Comparison of ENCODE assay signal across 13 cellular contexts in the genomic region with DNA sequence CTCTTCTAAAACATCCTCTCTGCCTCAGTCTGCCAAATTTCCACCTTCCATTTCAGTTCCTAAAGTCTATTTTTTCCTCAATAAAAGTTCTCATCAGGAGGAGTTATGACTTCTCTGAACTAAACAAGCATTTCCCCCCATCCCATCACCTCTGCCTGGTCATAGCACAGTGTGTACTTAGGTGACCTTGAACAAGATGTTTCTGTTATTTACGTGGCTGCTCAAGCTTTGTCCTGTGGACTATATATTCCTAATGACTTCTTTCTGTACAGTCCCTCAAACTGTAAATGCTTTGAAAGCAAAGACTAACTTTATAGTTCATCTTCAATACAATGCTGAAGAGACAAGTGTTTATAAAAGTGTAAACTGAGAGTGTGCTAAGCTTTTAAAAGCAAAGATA.
DNase-seq lines count a peak whose midpoint lies in the region; ATAC-seq and TF ChIP-seq lines count a peak whose summit lies in the region.
"Had no signal": no experiment of that assay in that cellular context is flagged by ENCODE, and none has a peak within 500 bp of the region (broad histone marks: within the 10 kb centered on the region; RNA-seq: fewer than 3 reads in every experiment).

No MANE protein-coding gene starts in this region.

- no peak for ATAC-seq in activated T-cell treated with anti-CD3 and anti-CD28 coated beads, Interleukin-2, amount 50 U/mL, for 72 hours (replicated peaks in 1 of 2)
- no peak for ATAC-seq in GM21786 (IDR thresholded peaks at IDR 0.05; ENCODE audit: unreplicated experiment)
- ATAC-seq: T-cell had no signal

- peak; percentile 35 for DNase-seq in amniotic epithelial cell (ENCODE audit: low read depth)
- DNase-seq in esophagus squamous epithelium (lab: John Stamatoyannopoulos, UW) = no peak
- DNase-seq in lung microvascular endothelial cell (ENCODE audit: low read depth in 2 of 2) = peak; percentile 32 to 38
- peak; percentile 32 for DNase-seq in testis
- DNase-seq in HCEC 1CT = no peak
- no peak for DNase-seq in HFFc6
- no peak for DNase-seq in activated T-cell treated with anti-CD3 and anti-CD28 coated beads, Interleukin-2, amount 50 U/mL, for 72 hours
- DNase-seq: MG63, NCI-H2081, T-cell had no signal

- no peaks in the 10 kb centered on the region for H3K36me3 Mint-ChIP-seq in HFFc6 (ENCODE audit: low read depth)
- no peaks in the 10 kb centered on the region for H3K36me3 Mint-ChIP-seq in activated T-cell treated with anti-CD3 and anti-CD28 coated beads, Interleukin-2, amount 50 U/mL, for 72 hours (ENCODE audit: insufficient read depth in 2 of 2)

- no peak for TF ChIP-seq POLR2A in esophagus squamous epithelium (IDR thresholded peaks at IDR 0.05)
- no peak for TF ChIP-seq POLR2A in testis (IDR thresholded peaks at IDR 0.05)

- peaks cover 24% of the 10 kb centered on the region for H3K4me1 Mint-ChIP-seq in HFFc6 (ENCODE audit: low read depth)
- H3K4me1 Mint-ChIP-seq in activated T-cell treated with anti-CD3 and anti-CD28 coated beads, Interleukin-2, amount 50 U/mL, for 72 hours (ENCODE audit: low read depth) = no peaks in the 10 kb centered on the region
- H3K4me1 Mint-ChIP-seq: T-cell had no signal

- 20 to 35% methylated on average over 1 of the region's 1 CpG for WGBS in esophagus squamous epithelium, 2 donors
- 20 to 53% methylated on average over 1 of the region's 1 CpG for WGBS in testis, 2 donors

- intact Hi-C loops in esophagus squamous epithelium (cut with DNase I) = no loop called here
- intact Hi-C loops in testis (cut with DNase I; ENCODE audit: low total_unique reads) = no loop called here

- H3K9me3 ChIP-seq in esophagus squamous epithelium = no peaks in the 10 kb centered on the region
- H3K9me3 ChIP-seq in testis = no peaks in the 10 kb centered on the region
- H3K9me3 ChIP-seq: MG63 had no signal

- H3K27ac Mint-ChIP-seq in HFFc6 = no peak overlapping the region
- H3K27ac Mint-ChIP-seq in activated T-cell treated with anti-CD3 and anti-CD28 coated beads, Interleukin-2, amount 50 U/mL, for 72 hours = no peak overlapping the region
- H3K27ac Mint-ChIP-seq: GM23338, T-cell had no signal

- H3K27ac ChIP-seq in esophagus squamous epithelium (peak overlapping the region; percentile 70 to 84 (median 80)), testis (peak overlapping the region in 1 of 2 donors; percentile 21)

- no peak for TF ChIP-seq CTCF in esophagus squamous epithelium (IDR thresholded peaks at IDR 0.05)
- no peak for TF ChIP-seq CTCF in testis (IDR thresholded peaks at IDR 0.05)
- no peak for TF ChIP-seq CTCF in HFFc6 (IDR thresholded peaks at IDR 0.05)

- no peak overlapping the region for H3K4me3 Mint-ChIP-seq in HFFc6
- H3K4me3 Mint-ChIP-seq in activated T-cell treated with anti-CD3 and anti-CD28 coated beads, Interleukin-2, amount 50 U/mL, for 72 hours = no peak overlapping the region
- H3K4me3 Mint-ChIP-seq: GM23338, T-cell had no signal

- peaks cover 0 to 1% (median 0%) of the 10 kb centered on the region in 3 donors for H3K36me3 ChIP-seq in esophagus squamous epithelium
- H3K36me3 ChIP-seq in testis (ENCODE audit: low read depth, missing control alignments) = no peaks in the 10 kb centered on the region
- H3K36me3 ChIP-seq: cardiac muscle cell, MG63 had no signal

- no peaks in the 10 kb centered on the region for H3K9me3 Mint-ChIP-seq in HFFc6
- H3K9me3 Mint-ChIP-seq in activated T-cell treated with anti-CD3 and anti-CD28 coated beads, Interleukin-2, amount 50 U/mL, for 72 hours = no peaks in the 10 kb centered on the region
- H3K9me3 Mint-ChIP-seq: GM23338 had no signal

- no peak overlapping the region for H3K4me3 ChIP-seq in esophagus squamous epithelium
- no peak overlapping the region for H3K4me3 ChIP-seq in testis
- H3K4me3 ChIP-seq: cardiac muscle cell, GM23338, MG63 had no signal

- H3K4me1 ChIP-seq in esophagus squamous epithelium (peaks cover 35 to 63% (median 43%) of the 10 kb centered on the region in 3 donors), testis (peaks cover 21% of the 10 kb centered on the region)

- H3K27me3 ChIP-seq in esophagus squamous epithelium = no peaks in the 10 kb centered on the region
- H3K27me3 ChIP-seq in testis = no peaks in the 10 kb centered on the region
- H3K27me3 ChIP-seq: cardiac muscle cell, MG63 had no signal

- H3K27me3 Mint-ChIP-seq in HFFc6 (ENCODE audit: insufficient read depth) = peaks cover 7% of the 10 kb centered on the region
- no peaks in the 10 kb centered on the region for H3K27me3 Mint-ChIP-seq in activated T-cell treated with anti-CD3 and anti-CD28 coated beads, Interleukin-2, amount 50 U/mL, for 72 hours (ENCODE audit: low read depth)
- H3K27me3 Mint-ChIP-seq: T-cell had no signal

Comparison
In these comparisons a context has a peak if more than half of its experiments do, and no peak if none do; other contexts are left out.
1. DNase-seq: peak in amniotic epithelial cell (single experiment), lung microvascular endothelial cell (2 of 2) and testis (single experiment); none in esophagus squamous epithelium (single experiment), HCEC 1CT (single experiment), HFFc6 (single experiment) and activated T-cell treated with anti-CD3 and anti-CD28 coated beads, Interleukin-2, amount 50 U/mL, for 72 hours (0 of 2).